ENCODE assay signal across 1 cellular context in the genomic region with DNA sequence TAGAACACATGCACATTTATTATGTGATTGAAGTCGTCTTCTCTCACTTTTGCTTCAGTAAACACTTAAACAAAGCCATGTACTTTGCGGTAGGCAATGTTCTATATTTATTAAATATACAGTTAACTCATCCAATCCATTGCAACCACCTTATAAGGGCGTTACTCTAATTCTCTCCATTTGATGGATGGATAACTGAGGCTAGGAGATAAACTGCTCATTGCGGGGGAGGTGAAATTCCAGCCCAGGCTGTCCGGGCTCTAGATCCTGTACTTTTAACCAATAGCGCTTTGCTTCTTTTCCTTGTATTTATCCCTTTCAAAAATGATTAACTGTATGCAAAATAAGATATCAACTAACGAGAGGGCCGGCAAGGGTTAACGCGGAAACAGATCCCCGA.
TF ChIP-seq lines count a peak whose summit lies in the region.

No MANE protein-coding gene starts in this region.

TF ChIP-seq in IMR-90, 13 proteins besides CTCF, POLR2A, EP300 and RAD21:
- TF ChIP-seq, protein P1, sequence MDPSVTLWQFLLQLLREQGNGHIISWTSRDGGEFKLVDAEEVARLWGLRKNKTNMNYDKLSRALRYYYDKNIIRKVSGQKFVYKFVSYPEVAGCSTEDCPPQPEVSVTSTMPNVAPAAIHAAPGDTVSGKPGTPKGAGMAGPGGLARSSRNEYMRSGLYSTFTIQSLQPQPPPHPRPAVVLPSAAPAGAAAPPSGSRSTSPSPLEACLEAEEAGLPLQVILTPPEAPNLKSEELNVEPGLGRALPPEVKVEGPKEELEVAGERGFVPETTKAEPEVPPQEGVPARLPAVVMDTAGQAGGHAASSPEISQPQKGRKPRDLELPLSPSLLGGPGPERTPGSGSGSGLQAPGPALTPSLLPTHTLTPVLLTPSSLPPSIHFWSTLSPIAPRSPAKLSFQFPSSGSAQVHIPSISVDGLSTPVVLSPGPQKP (IDR thresholded peaks at IDR 0.05; ENCODE audit: borderline replicate concordance, low read depth, low read length) = no peak
- no peak for TF ChIP-seq SMC3 (IDR thresholded peaks at IDR 0.05; ENCODE audit: low read depth, low read length)
- no peak for TF ChIP-seq MAFK (IDR thresholded peaks at IDR 0.05; ENCODE audit: low read depth, low read length)
- no peak for TF ChIP-seq RFX5 (IDR thresholded peaks at IDR 0.05; ENCODE audit: low read depth, low read length)
- no peak for TF ChIP-seq MXI1 (IDR thresholded peaks at IDR 0.05; ENCODE audit: borderline replicate concordance, low read depth, low read length)
- TF ChIP-seq NFE2L2 (IDR thresholded peaks at IDR 0.05; ENCODE audit: low read depth, low read length) = no peak
- TF ChIP-seq FOS (IDR thresholded peaks at IDR 0.05; ENCODE audit: low read depth, low read length) = no peak
- no peak for TF ChIP-seq BHLHE40 (IDR thresholded peaks at IDR 0.05; ENCODE audit: low read depth, low read length)
- no peak for TF ChIP-seq MAZ (IDR thresholded peaks at IDR 0.05; ENCODE audit: borderline replicate concordance, low read depth, low read length)
- no peak for TF ChIP-seq USF2 (IDR thresholded peaks at IDR 0.05; ENCODE audit: low read depth, low read length)
- no peak for TF ChIP-seq CEBPB (IDR thresholded peaks at IDR 0.05; ENCODE audit: low read depth, low read length)
- TF ChIP-seq RCOR1 (IDR thresholded peaks at IDR 0.05; ENCODE audit: insufficient replicate concordance, low read length) = no peak
